In genomic region chr3:177705976-177706866, GRCh38 we compare ENCODE assay signal across 16 cellular contexts.
DNase-seq lines count a peak whose midpoint lies in the region; TF ChIP-seq lines count a peak whose summit lies in the region.
"Had no signal": no experiment of that assay in that cellular context is flagged by ENCODE, and none has a peak within 500 bp of the region (broad histone marks: within the 10 kb centered on the region; RNA-seq: fewer than 3 reads in every experiment).

No MANE protein-coding gene starts in this region.

- H2AFZ ChIP-seq in neuronal stem cell (ENCODE audit: low read length) = peak overlapping the region; percentile 75

- H3K9me3 ChIP-seq in neuronal stem cell (replicated peaks in 1 of 2; ENCODE audit: control insufficient read depth in 2 of 2, insufficient read depth in 1 of 2, low read depth in 1 of 2, low read length in 2 of 2) = no peaks in the 10 kb centered on the region
- no peaks in the 10 kb centered on the region for H3K9me3 ChIP-seq in thyroid gland
- H3K9me3 ChIP-seq: BE2C, neutrophil had no signal

- H3K4ac ChIP-seq in neuronal stem cell (ENCODE audit: low read length) = no peak overlapping the region

- H3K36me3 ChIP-seq in neuronal stem cell (replicated peaks in 1 of 2; ENCODE audit: control insufficient read depth in 2 of 2, insufficient read depth in 2 of 2, low read length in 2 of 2) (no peaks in the 10 kb centered on the region), thyroid gland (no peaks in the 10 kb centered on the region)
- H3K36me3 ChIP-seq: BE2C, neutrophil had no signal

- no peak overlapping the region for H3K4me2 ChIP-seq in neuronal stem cell (ENCODE audit: insufficient read depth, low read length, poor library complexity, severe bottlenecking)

- no peak overlapping the region for H3K14ac ChIP-seq in neuronal stem cell (ENCODE audit: low read length)

- no peak overlapping the region for H2BK15ac ChIP-seq in neuronal stem cell (ENCODE audit: low read length)

- no peak overlapping the region for H2BK120ac ChIP-seq in neuronal stem cell (ENCODE audit: low read depth, low read length)

- H2AK5ac ChIP-seq in neuronal stem cell (ENCODE audit: low read depth, low read length) = no peak overlapping the region

- intact Hi-C loops in thyroid gland (cut with DNase I) = no loop called here

- DNase-seq in fibroblast of the aortic adventitia (ENCODE audit: low read depth) (peak; percentile 87), neuronal stem cell (ENCODE audit: low spot score) (no peak), thyroid gland (peak; percentile 36 to 48), AG08396 (ENCODE audit: low spot score) (no peak), iPS-NIHi11 (ENCODE audit: low spot score) (no peak)
- no peak for DNase-seq in NK-92 treated with Interleukin-12 subunit alpha and Interleukin-12 subunit beta, amount 100 ng/mL, for 24 hours (lab: John Stamatoyannopoulos, UW)
- DNase-seq: activated CD4-positive, alpha-beta T cell treated with anti-CD3 and anti-CD28 coated beads for 1 hour; activated CD8-positive, alpha-beta memory T cell treated with anti-CD3 and anti-CD28 coated beads, Interleukin-2, amount 50 U/mL, for 48 hours; activated naive CD4-positive, alpha-beta T cell treated with anti-CD3 and anti-CD28 coated beads for 36 hours; BE2C; effector memory CD4-positive, alpha-beta T cell; foreskin melanocyte; immature natural killer cell; T-helper 2 cell had no signal

- H4K91ac ChIP-seq in neuronal stem cell (ENCODE audit: low read depth, low read length, poor library complexity) = no peak overlapping the region

- H2BK5ac ChIP-seq in neuronal stem cell (ENCODE audit: low read length) = no peak overlapping the region

- H3K9ac ChIP-seq in neuronal stem cell (ENCODE audit: low read depth, low read length, poor library complexity) = no peak overlapping the region

- no peak for TF ChIP-seq POLR2A in thyroid gland (IDR thresholded peaks at IDR 0.05)

- no peak overlapping the region for H4K8ac ChIP-seq in neuronal stem cell (ENCODE audit: low read depth, low read length)

- no peaks in the 10 kb centered on the region for H3K79me1 ChIP-seq in neuronal stem cell (ENCODE audit: low read depth, low read length)

- H3K4me1 ChIP-seq in neuronal stem cell (ENCODE audit: control insufficient read depth in 2 of 2, insufficient read depth in 1 of 2, low read depth in 1 of 2, low read length in 2 of 2) (no peaks in the 10 kb centered on the region), thyroid gland (peaks cover 4 to 18% of the 10 kb centered on the region in 2 donors)
- H3K4me1 ChIP-seq: BE2C had no signal

- H3K27me3 ChIP-seq in neuronal stem cell (ENCODE audit: control insufficient read depth in 3 of 3, insufficient read depth in 3 of 3, low read depth in 1 of 3, low read length in 3 of 3) (no peaks in the 10 kb centered on the region), thyroid gland (no peaks in the 10 kb centered on the region)
- H3K27me3 ChIP-seq: BE2C, neutrophil had no signal

- H3K27ac ChIP-seq in VCaP (peak overlapping the region; percentile 2; the same call in 1 of the 2 replicates), neuronal stem cell (replicated peaks; ENCODE audit: low read length) (no peak overlapping the region), thyroid gland (peak overlapping the region; percentile 10 to 53 (median 35))
- H3K27ac ChIP-seq: neutrophil had no signal

- H3K23ac ChIP-seq in neuronal stem cell (ENCODE audit: low read depth, low read length, poor library complexity) = no peak overlapping the region

- WGBS in neuronal stem cell (ENCODE audit: extremely low coverage in 2 of 2, insufficient read length in 2 of 2, insufficient replicate concordance in 1 of 2), 2 donors = no CpG with 5 or more reads among the region's 4 CpGs
- 19 to 24% methylated on average over 4 of the region's 4 CpGs for whole genome bisulfite sequencing in thyroid gland, 2 donors

- TF ChIP-seq CTCF in VCaP (conservative IDR thresholded peaks at IDR 0.05) = no peak
- TF ChIP-seq CTCF in fibroblast of the aortic adventitia (IDR thresholded peaks at IDR 0.05; ENCODE audit: insufficient read depth, low read length) = no peak
- TF ChIP-seq CTCF in thyroid gland (IDR thresholded peaks at IDR 0.05) = no peak

- H2BK12ac ChIP-seq in neuronal stem cell (ENCODE audit: low read length) = no peak overlapping the region

- H3K18ac ChIP-seq in neuronal stem cell (ENCODE audit: low read length) = no peak overlapping the region

- H3K4me3 ChIP-seq in fibroblast of the aortic adventitia (ENCODE audit: low read depth, low read length) (no peak overlapping the region), neuronal stem cell (ENCODE audit: low read length in 2 of 2) (no peak overlapping the region), thyroid gland (replicated peaks in 1 of 3) (no peak overlapping the region)

Comparison
In these comparisons a context has a peak if more than half of its experiments do, and no peak if none do; other contexts are left out.
1. DNase-seq: peak in fibroblast of the aortic adventitia (single experiment) and thyroid gland (2 of 2); none in neuronal stem cell (single experiment), NK-92 treated with Interleukin-12 subunit alpha and Interleukin-12 subunit beta, amount 100 ng/mL, for 24 hours (single experiment), AG08396 (single experiment) and iPS-NIHi11 (single experiment).